10 cellular contexts compared by ENCODE assay signal in genomic region chr17:75557075-75557851, GRCh38. TPM values are rescaled to one million over a fixed set of nuclear protein-coding genes. Genes with fewer than 3 reads are reported as not detected.
DNase-seq lines count a peak whose midpoint lies in the region; ATAC-seq and TF ChIP-seq lines count a peak whose summit lies in the region.
"Had no signal": no experiment of that assay in that cellular context is flagged by ENCODE, and none has a peak within 500 bp of the region (broad histone marks: within the 10 kb centered on the region; RNA-seq: fewer than 3 reads in every experiment).

No MANE protein-coding gene starts in this region.

- H3K14ac ChIP-seq in trophoblast cell (ENCODE audit: low read length): peak overlapping the region; percentile 3

- H2BK120ac ChIP-seq in trophoblast cell (ENCODE audit: insufficient read depth, low read length, poor library complexity): no peak overlapping the region

- peak overlapping the region; percentile 26 for H2BK5ac ChIP-seq in trophoblast cell (ENCODE audit: low read depth, low read length, poor library complexity)

- H3K4me2 ChIP-seq in trophoblast cell (ENCODE audit: low read length): no peak overlapping the region

- H2AK5ac ChIP-seq in trophoblast cell (ENCODE audit: low read length): peak overlapping the region; percentile 5

- no peak overlapping the region for H3K4me3 ChIP-seq in trophoblast cell (ENCODE audit: low read depth, low read length)

- H3K79me2 ChIP-seq in trophoblast cell (ENCODE audit: control insufficient read depth, insufficient read depth, low read length, poor library complexity): no peaks in the 10 kb centered on the region

- H3K4ac ChIP-seq in trophoblast cell (ENCODE audit: low read depth, low read length): no peak overlapping the region

- peak overlapping the region; percentile 36 for H4K8ac ChIP-seq in trophoblast cell (ENCODE audit: low read depth, low read length)

- no peak for ATAC-seq in GM19023 (IDR thresholded peaks at IDR 0.05; ENCODE audit: unreplicated experiment)
- ATAC-seq in GM18517 (IDR thresholded peaks at IDR 0.05; ENCODE audit: unreplicated experiment): no peak
- no peak for ATAC-seq in HG02759 (IDR thresholded peaks at IDR 0.05; ENCODE audit: unreplicated experiment)

- H3K27ac ChIP-seq in RWPE1: peak overlapping the region; percentile 25
- peak overlapping the region; percentile 14 for H3K27ac ChIP-seq in trophoblast cell (ENCODE audit: low read depth, low read length)

- peaks cover 19% of the 10 kb centered on the region for H3K79me1 ChIP-seq in trophoblast cell (ENCODE audit: low read length)

- H3K9me3 ChIP-seq in trophoblast cell (ENCODE audit: insufficient read depth, low read depth, low read length): no peaks in the 10 kb centered on the region

- CTCF ChIA-PET in RWPE1 (lab: Yijun Ruan, JAX): interaction anchor here (0.6 kb wide), 1 partner anchor 816 kb away, joined by 5 read pairs; no protein-coding TSS in a partner anchor

- no peak overlapping the region for H3K9ac ChIP-seq in trophoblast cell (ENCODE audit: low read length)

- peak; percentile 91 for DNase-seq in G401 (ENCODE audit: low spot score)
- no peak for DNase-seq in RWPE1 (ENCODE audit: low spot score)
- DNase-seq in glomerular visceral epithelial cell (ENCODE audit: extremely low spot score): peak; percentile 98
- peak; percentile 52 to 56 for DNase-seq in trophoblast cell
- DNase-seq in activated CD4-positive, CD25-positive, alpha-beta regulatory T cell (lab: John Stamatoyannopoulos, UW): no peak
- DNase-seq: activated CD4-positive, alpha-beta T cell treated with anti-CD3 and anti-CD28 coated beads, Interleukin-2, amount 10 ng/mL, durations not matched to agents 7 days and 5 days; erythroblast had no signal

- H2AFZ ChIP-seq in trophoblast cell (ENCODE audit: insufficient read depth, low read length, poor library complexity): no peak overlapping the region

- WGBS in trophoblast cell (ENCODE audit: extremely low coverage, insufficient coverage, insufficient read length): no CpG with 5 or more reads among the region's 15 CpGs

- POLR2A ChIA-PET in RWPE1 (lab: Yijun Ruan, JAX; ENCODE audit: low non-redundant PET): no interaction called here

- H4K91ac ChIP-seq in trophoblast cell (ENCODE audit: low read depth, low read length): peak overlapping the region; percentile 40

- H3K18ac ChIP-seq in trophoblast cell (ENCODE audit: low read length): peak overlapping the region; percentile 7

- H3K4me1 ChIP-seq in trophoblast cell (ENCODE audit: control insufficient read depth in 1 of 2, insufficient read depth in 2 of 2, low read length in 2 of 2): peaks cover 25 to 31% of the 10 kb centered on the region in 2 experiments

- peaks cover 4 to 12% of the 10 kb centered on the region in 2 experiments for H3K36me3 ChIP-seq in trophoblast cell (ENCODE audit: control insufficient read depth in 1 of 2, insufficient read depth in 2 of 2, low read length in 2 of 2)

- no peak overlapping the region for H3K23ac ChIP-seq in trophoblast cell (ENCODE audit: low read length)

- no peak overlapping the region for H4K12ac ChIP-seq in trophoblast cell (ENCODE audit: low read depth, low read length)

- H2BK12ac ChIP-seq in trophoblast cell (ENCODE audit: low read length): peak overlapping the region; percentile 32

- in situ Hi-C loops in G401 (cut with HindIII; ENCODE audit: low sequenced_read_pairs): no loop called here

- TF ChIP-seq CTCF in RWPE1 (conservative IDR thresholded peaks at IDR 0.05; ENCODE audit: low read depth): no peak

- no peaks in the 10 kb centered on the region for H3K27me3 ChIP-seq in trophoblast cell (ENCODE audit: insufficient read depth, low read length)

RNA-seq across cellular contexts. Expression of gene MYO15B, which starts 30.3 kb away (rescaled TPM):
- 0.18 and 3.9 TPM in 2 replicates for total RNA-seq in G401 (2014; rRNA removed; shearing (Covaris generic))
- polyA plus RNA-seq in trophoblast cell (2013): 8.3 and 8.9 TPM in 2 replicates

RNA-seq across cellular contexts. Expression of gene LLGL2, which starts 31.8 kb away (rescaled TPM):
- total RNA-seq in G401 (2014; rRNA removed; shearing (Covaris generic)): 28.9 and 37.8 TPM in 2 replicates
- polyA plus RNA-seq in trophoblast cell (2013): 25.4 and 29.0 TPM in 2 replicates

RNA-seq across cellular contexts. Expression of gene TSEN54, which starts 40.9 kb away (rescaled TPM):
- total RNA-seq in G401 (2014; rRNA removed; shearing (Covaris generic)): 47.2 and 56.3 TPM in 2 replicates
- 10.4 and 11.3 TPM in 2 replicates for polyA plus RNA-seq in trophoblast cell (2013)

RNA-seq across cellular contexts. Expression of gene CASKIN2, which starts 41.9 kb away (rescaled TPM):
- total RNA-seq in G401 (2014; rRNA removed; shearing (Covaris generic)): 11.6 and 11.8 TPM in 2 replicates
- 5.6 and 5.7 TPM in 2 replicates for polyA plus RNA-seq in trophoblast cell (2013)

Comparison
In these comparisons a context has a peak if more than half of its experiments do, and no peak if none do; other contexts are left out.
1. DNase-seq: peak in G401 (single experiment), glomerular visceral epithelial cell (single experiment) and trophoblast cell (2 of 2); none in RWPE1 (single experiment) and activated CD4-positive, CD25-positive, alpha-beta regulatory T cell (0 of 4).